10 cellular contexts compared by ENCODE assay signal in genomic region chr6:27138398-27138797, GRCh38.
DNase-seq lines count a peak whose midpoint lies in the region; ATAC-seq and TF ChIP-seq lines count a peak whose summit lies in the region.
"Had no signal": no experiment of that assay in that cellular context is flagged by ENCODE, and none has a peak within 500 bp of the region (broad histone marks: within the 10 kb centered on the region; RNA-seq: fewer than 3 reads in every experiment).

No MANE protein-coding gene starts in this region.

- H2BK15ac ChIP-seq in mesenchymal stem cell (ENCODE audit: low read depth, poor library complexity, severe bottlenecking): no peak overlapping the region

- intact Hi-C loops in thyroid gland (cut with DNase I): no loop called here

- peak overlapping the region; percentile 98 for H3K27ac Mint-ChIP-seq in stimulated activated naive CD8-positive, alpha-beta T cell treated with anti-CD3 and anti-CD28 coated beads, Interleukin-15, Interleukin-2, amounts not matched to agents 100 ng/mL and 50 ng/mL, for 24 hours
- H3K27ac Mint-ChIP-seq in activated CD4-positive, alpha-beta memory T cell treated with anti-CD3 and anti-CD28 coated beads, Interleukin-2, amount 10 ng/mL, durations not matched to agents 7 days and 5 days: peak overlapping the region; percentile 98

- H3K79me1 ChIP-seq in mesenchymal stem cell (replicated peaks; ENCODE audit: low read length, poor library complexity, severe bottlenecking): peaks cover 12% of the 10 kb centered on the region

- no peak overlapping the region for H2AK5ac ChIP-seq in mesenchymal stem cell (ENCODE audit: low read length, severe bottlenecking)

- peak overlapping the region; percentile 95 for H3K4me3 Mint-ChIP-seq in stimulated activated naive CD8-positive, alpha-beta T cell treated with anti-CD3 and anti-CD28 coated beads, Interleukin-15, Interleukin-2, amounts not matched to agents 100 ng/mL and 50 ng/mL, for 24 hours
- peak overlapping the region; percentile 91 for H3K4me3 Mint-ChIP-seq in activated CD4-positive, alpha-beta memory T cell treated with anti-CD3 and anti-CD28 coated beads, Interleukin-2, amount 10 ng/mL, durations not matched to agents 7 days and 5 days

- peaks cover 54% of the 10 kb centered on the region for H3K4me1 Mint-ChIP-seq in stimulated activated naive CD8-positive, alpha-beta T cell treated with anti-CD3 and anti-CD28 coated beads, Interleukin-15, Interleukin-2, amounts not matched to agents 100 ng/mL and 50 ng/mL, for 24 hours (ENCODE audit: low read depth)
- peaks cover 67% of the 10 kb centered on the region for H3K4me1 Mint-ChIP-seq in activated CD4-positive, alpha-beta memory T cell treated with anti-CD3 and anti-CD28 coated beads, Interleukin-2, amount 10 ng/mL, durations not matched to agents 7 days and 5 days

- 97% methylated on average over 2 of the region's 3 CpGs for WGBS in mesenchymal stem cell
- 87 to 92% methylated on average over 3 of the region's 3 CpGs for WGBS in thyroid gland, 2 donors

- H3K27me3 Mint-ChIP-seq in stimulated activated naive CD8-positive, alpha-beta T cell treated with anti-CD3 and anti-CD28 coated beads, Interleukin-15, Interleukin-2, amounts not matched to agents 100 ng/mL and 50 ng/mL, for 24 hours: no peaks in the 10 kb centered on the region
- H3K27me3 Mint-ChIP-seq in activated CD4-positive, alpha-beta memory T cell treated with anti-CD3 and anti-CD28 coated beads, Interleukin-2, amount 10 ng/mL, durations not matched to agents 7 days and 5 days: no peaks in the 10 kb centered on the region

- no peak for ATAC-seq in stimulated activated naive CD8-positive, alpha-beta T cell treated with anti-CD3 and anti-CD28 coated beads, Interleukin-15, Interleukin-2, amounts not matched to agents 100 U/mL and 50 U/mL, for 24 hours
- no peak for ATAC-seq in GM19397 (IDR thresholded peaks at IDR 0.05; ENCODE audit: unreplicated experiment)

- H3K4me1 ChIP-seq in mesenchymal stem cell (ENCODE audit: control insufficient read depth, insufficient read depth, low read depth, low read length) (peaks cover 6% of the 10 kb centered on the region), thyroid gland (peaks cover under 1 to 12% of the 10 kb centered on the region in 2 donors)

- H2BK12ac ChIP-seq in mesenchymal stem cell (ENCODE audit: low read length in 2 of 2): no peak overlapping the region

- peak overlapping the region; percentile 19 for H2BK120ac ChIP-seq in mesenchymal stem cell (ENCODE audit: low read depth, low read length)

- no peak overlapping the region for H3K14ac ChIP-seq in mesenchymal stem cell (ENCODE audit: low read length in 2 of 2)

- no peak overlapping the region for H3K23ac ChIP-seq in mesenchymal stem cell (ENCODE audit: low read length in 2 of 2)

- H3K27me3 ChIP-seq in mesenchymal stem cell (ENCODE audit: control insufficient read depth in 1 of 2, insufficient read depth in 1 of 2, low read length in 2 of 2): no peaks in the 10 kb centered on the region
- no peaks in the 10 kb centered on the region for H3K27me3 ChIP-seq in thyroid gland
- H3K27me3 ChIP-seq: SJSA1 had no signal

- H3K4ac ChIP-seq in mesenchymal stem cell (ENCODE audit: low read depth in 1 of 2, low read length in 2 of 2): no peak overlapping the region

- H3K4me2 ChIP-seq in mesenchymal stem cell (ENCODE audit: low read length, poor library complexity, severe bottlenecking): no peak overlapping the region

- no peak for TF ChIP-seq POLR2A in thyroid gland (IDR thresholded peaks at IDR 0.05)

- H3K9ac ChIP-seq in mesenchymal stem cell (ENCODE audit: low read length): no peak overlapping the region

- H3K36me3 ChIP-seq in mesenchymal stem cell (ENCODE audit: control insufficient read depth in 1 of 2, insufficient read depth in 2 of 2, low read depth in 1 of 2, low read length in 2 of 2) (peaks cover 0 to 17% of the 10 kb centered on the region in 2 experiments), thyroid gland (no peaks in the 10 kb centered on the region)

- no peaks in the 10 kb centered on the region for H3K9me3 Mint-ChIP-seq in stimulated activated naive CD8-positive, alpha-beta T cell treated with anti-CD3 and anti-CD28 coated beads, Interleukin-15, Interleukin-2, amounts not matched to agents 100 ng/mL and 50 ng/mL, for 24 hours
- no peaks in the 10 kb centered on the region for H3K9me3 Mint-ChIP-seq in activated CD4-positive, alpha-beta memory T cell treated with anti-CD3 and anti-CD28 coated beads, Interleukin-2, amount 10 ng/mL, durations not matched to agents 7 days and 5 days

- H3K27ac ChIP-seq in mesenchymal stem cell (ENCODE audit: low read length, poor library complexity, severe bottlenecking) (no peak overlapping the region), thyroid gland (no peak overlapping the region)
- H3K27ac ChIP-seq: SJSA1 had no signal

- H4K8ac ChIP-seq in mesenchymal stem cell (ENCODE audit: low read length): no peak overlapping the region

- CTCF ChIA-PET in activated CD4-positive, alpha-beta memory T cell treated with anti-CD3 and anti-CD28 coated beads, Interleukin-2, amount 10 ng/mL, durations not matched to agents 7 days and 5 days (lab: Charles Lee): interaction anchor here (0.9 kb wide), 1 partner anchor 8 kb away, joined by 3 read pairs; a partner anchor contains a TSS

- H3K9me3 ChIP-seq in mesenchymal stem cell (ENCODE audit: control insufficient read depth, low read length) (no peaks in the 10 kb centered on the region), thyroid gland (no peaks in the 10 kb centered on the region)
- H3K9me3 ChIP-seq: SJSA1 had no signal

- peaks cover 2% of the 10 kb centered on the region for H3K36me3 Mint-ChIP-seq in stimulated activated naive CD8-positive, alpha-beta T cell treated with anti-CD3 and anti-CD28 coated beads, Interleukin-15, Interleukin-2, amounts not matched to agents 100 ng/mL and 50 ng/mL, for 24 hours (ENCODE audit: low read depth)
- H3K36me3 Mint-ChIP-seq in activated CD4-positive, alpha-beta memory T cell treated with anti-CD3 and anti-CD28 coated beads, Interleukin-2, amount 10 ng/mL, durations not matched to agents 7 days and 5 days (ENCODE audit: low read depth): peaks cover 42% of the 10 kb centered on the region

- POLR2A ChIA-PET in activated CD4-positive, alpha-beta memory T cell treated with anti-CD3 and anti-CD28 coated beads, Interleukin-2, amount 10 ng/mL, durations not matched to agents 7 days and 5 days (lab: Charles Lee): interaction anchor here (0.6 to 4.8 kb wide), 35 partner anchors 7 to 1785 kb away, joined by 3 to 116 read pairs (median 5); a partner anchor contains a TSS

- H3K4me3 ChIP-seq in mesenchymal stem cell (ENCODE audit: insufficient read depth in 1 of 2, low read depth in 1 of 2, low read length in 2 of 2) (no peak overlapping the region), thyroid gland (replicated peaks in 1 of 3) (no peak overlapping the region)
- H3K4me3 ChIP-seq: SJSA1 had no signal

- no peak overlapping the region for H3K18ac ChIP-seq in mesenchymal stem cell (ENCODE audit: low read depth in 1 of 2, low read length in 2 of 2)

- no peak overlapping the region for H2BK5ac ChIP-seq in mesenchymal stem cell (ENCODE audit: low read depth, low read length, poor library complexity, severe bottlenecking)

- no peak overlapping the region for H2AFZ ChIP-seq in mesenchymal stem cell (ENCODE audit: low read depth, low read length)

- DNase-seq in stimulated activated naive CD8-positive, alpha-beta T cell treated with anti-CD3 and anti-CD28 coated beads, Interleukin-15, Interleukin-2, amounts not matched to agents 100 U/mL and 50 U/mL, for 24 hours: no peak
- DNase-seq in activated CD4-positive, alpha-beta memory T cell treated with anti-CD3 and anti-CD28 coated beads, Interleukin-2, amount 10 ng/mL, durations not matched to agents 7 days and 5 days: no peak
- DNase-seq in mesenchymal stem cell: no peak
- no peak for DNase-seq in medulla oblongata (ENCODE audit: extremely low spot score)
- DNase-seq in thyroid gland: no peak
- no peak for DNase-seq in DMS 273 treated with DMSO at 0.1 percent for 48 hours (lab: John Stamatoyannopoulos, UW)
- DNase-seq: cortex of kidney had no signal

- no peak for TF ChIP-seq CTCF in thyroid gland (IDR thresholded peaks at IDR 0.05)

- no peak overlapping the region for H4K91ac ChIP-seq in mesenchymal stem cell (ENCODE audit: low read length)
